Comparison of ENCODE assay signal across 1 cellular context in the genomic region with DNA sequence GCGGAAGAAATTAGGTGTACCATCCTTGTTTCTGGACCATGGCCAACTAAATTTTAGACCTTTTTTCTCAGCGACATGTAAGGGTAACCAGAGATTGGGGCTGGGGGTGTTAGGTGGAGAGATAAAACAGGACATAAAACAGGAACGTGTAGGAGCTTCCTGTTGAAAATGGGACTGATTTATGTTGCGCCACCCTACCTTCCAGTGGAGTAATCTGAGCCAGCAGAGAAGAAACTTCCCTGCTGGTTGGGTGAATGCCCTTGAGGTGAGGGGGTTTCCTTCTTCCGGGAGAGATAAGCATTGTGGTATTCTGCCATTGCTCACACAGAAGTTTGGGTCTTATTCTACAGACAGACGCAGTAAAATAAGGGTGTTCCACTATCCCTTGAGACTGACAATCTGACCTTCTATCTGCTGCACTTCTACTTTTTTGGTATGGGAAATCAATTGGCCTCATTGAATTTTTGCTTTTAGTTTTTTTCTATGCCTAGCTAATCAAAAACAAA.
TF ChIP-seq lines count a peak whose summit lies in the region.

No MANE protein-coding gene starts in this region.

TF ChIP-seq in GM12878, 131 proteins besides CTCF, POLR2A, EP300 and RAD21 (continued from another document):
- TF ChIP-seq KLF5 (IDR thresholded peaks at IDR 0.05; ENCODE audit: partially characterized antibody) (no peak), YY1 (IDR thresholded peaks at IDR 0.05; ENCODE audit: low read depth, low read length) (no peak; the same call in 1 of the 2 replicates), IKZF2 (IDR thresholded peaks at IDR 0.05) (peak; percentile 90), NR2C1 (IDR thresholded peaks at IDR 0.05) (no peak), MYC (IDR thresholded peaks at IDR 0.05; ENCODE audit: insufficient read depth, insufficient read length, insufficient replicate concordance, low read length, severe bottlenecking) (no peak), CBFB (IDR thresholded peaks at IDR 0.05; ENCODE audit: low read depth) (peak; percentile 81), MEF2A (IDR thresholded peaks at IDR 0.05; ENCODE audit: insufficient read depth, low read depth, low read length) (0 out of 2 replicates have a peak, but pooled peaks have one; percentile 29), MTA3 (IDR thresholded peaks at IDR 0.05; ENCODE audit: borderline replicate concordance, low read length) (peak; percentile 71; the same call in 1 of the 2 replicates), TBL1XR1 (IDR thresholded peaks at IDR 0.05; ENCODE audit: low read depth, low read length) (peak; percentile 85), CHD2 (IDR thresholded peaks at IDR 0.05; ENCODE audit: borderline replicate concordance, low read depth, low read length) (peak; percentile 70; the same call in 1 of the 2 replicates), SIX5 (IDR thresholded peaks at IDR 0.05; ENCODE audit: low read depth, low read length, severe bottlenecking) (no peak), EGR1 (IDR thresholded peaks at IDR 0.05; ENCODE audit: borderline replicate concordance in 1 of 2, low read depth in 2 of 2, low read length in 2 of 2) (peak in 1 of 2 experiments; percentile 17; a peak in 1 of 3 replicates)
- TF ChIP-seq, protein P1, sequence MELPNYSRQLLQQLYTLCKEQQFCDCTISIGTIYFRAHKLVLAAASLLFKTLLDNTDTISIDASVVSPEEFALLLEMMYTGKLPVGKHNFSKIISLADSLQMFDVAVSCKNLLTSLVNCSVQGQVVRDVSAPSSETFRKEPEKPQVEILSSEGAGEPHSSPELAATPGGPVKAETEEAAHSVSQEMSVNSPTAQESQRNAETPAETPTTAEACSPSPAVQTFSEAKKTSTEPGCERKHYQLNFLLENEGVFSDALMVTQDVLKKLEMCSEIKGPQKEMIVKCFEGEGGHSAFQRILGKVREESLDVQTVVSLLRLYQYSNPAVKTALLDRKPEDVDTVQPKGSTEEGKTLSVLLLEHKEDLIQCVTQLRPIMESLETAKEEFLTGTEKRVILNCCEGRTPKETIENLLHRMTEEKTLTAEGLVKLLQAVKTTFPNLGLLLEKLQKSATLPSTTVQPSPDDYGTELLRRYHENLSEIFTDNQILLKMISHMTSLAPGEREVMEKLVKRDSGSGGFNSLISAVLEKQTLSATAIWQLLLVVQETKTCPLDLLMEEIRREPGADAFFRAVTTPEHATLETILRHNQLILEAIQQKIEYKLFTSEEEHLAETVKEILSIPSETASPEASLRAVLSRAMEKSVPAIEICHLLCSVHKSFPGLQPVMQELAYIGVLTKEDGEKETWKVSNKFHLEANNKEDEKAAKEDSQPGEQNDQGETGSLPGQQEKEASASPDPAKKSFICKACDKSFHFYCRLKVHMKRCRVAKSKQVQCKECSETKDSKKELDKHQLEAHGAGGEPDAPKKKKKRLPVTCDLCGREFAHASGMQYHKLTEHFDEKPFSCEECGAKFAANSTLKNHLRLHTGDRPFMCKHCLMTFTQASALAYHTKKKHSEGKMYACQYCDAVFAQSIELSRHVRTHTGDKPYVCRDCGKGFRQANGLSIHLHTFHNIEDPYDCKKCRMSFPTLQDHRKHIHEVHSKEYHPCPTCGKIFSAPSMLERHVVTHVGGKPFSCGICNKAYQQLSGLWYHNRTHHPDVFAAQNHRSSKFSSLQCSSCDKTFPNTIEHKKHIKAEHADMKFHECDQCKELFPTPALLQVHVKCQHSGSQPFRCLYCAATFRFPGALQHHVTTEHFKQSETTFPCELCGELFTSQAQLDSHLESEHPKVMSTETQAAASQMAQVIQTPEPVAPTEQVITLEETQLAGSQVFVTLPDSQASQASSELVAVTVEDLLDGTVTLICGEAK (IDR thresholded peaks at IDR 0.05; ENCODE audit: borderline replicate concordance), result no peak
- TF ChIP-seq, protein P2, sequence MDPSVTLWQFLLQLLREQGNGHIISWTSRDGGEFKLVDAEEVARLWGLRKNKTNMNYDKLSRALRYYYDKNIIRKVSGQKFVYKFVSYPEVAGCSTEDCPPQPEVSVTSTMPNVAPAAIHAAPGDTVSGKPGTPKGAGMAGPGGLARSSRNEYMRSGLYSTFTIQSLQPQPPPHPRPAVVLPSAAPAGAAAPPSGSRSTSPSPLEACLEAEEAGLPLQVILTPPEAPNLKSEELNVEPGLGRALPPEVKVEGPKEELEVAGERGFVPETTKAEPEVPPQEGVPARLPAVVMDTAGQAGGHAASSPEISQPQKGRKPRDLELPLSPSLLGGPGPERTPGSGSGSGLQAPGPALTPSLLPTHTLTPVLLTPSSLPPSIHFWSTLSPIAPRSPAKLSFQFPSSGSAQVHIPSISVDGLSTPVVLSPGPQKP (IDR thresholded peaks at IDR 0.05; ENCODE audit: low read depth, low read length), result peak; percentile 70
